Comparison of ENCODE assay signal across 1 cellular context in the genomic region with DNA sequence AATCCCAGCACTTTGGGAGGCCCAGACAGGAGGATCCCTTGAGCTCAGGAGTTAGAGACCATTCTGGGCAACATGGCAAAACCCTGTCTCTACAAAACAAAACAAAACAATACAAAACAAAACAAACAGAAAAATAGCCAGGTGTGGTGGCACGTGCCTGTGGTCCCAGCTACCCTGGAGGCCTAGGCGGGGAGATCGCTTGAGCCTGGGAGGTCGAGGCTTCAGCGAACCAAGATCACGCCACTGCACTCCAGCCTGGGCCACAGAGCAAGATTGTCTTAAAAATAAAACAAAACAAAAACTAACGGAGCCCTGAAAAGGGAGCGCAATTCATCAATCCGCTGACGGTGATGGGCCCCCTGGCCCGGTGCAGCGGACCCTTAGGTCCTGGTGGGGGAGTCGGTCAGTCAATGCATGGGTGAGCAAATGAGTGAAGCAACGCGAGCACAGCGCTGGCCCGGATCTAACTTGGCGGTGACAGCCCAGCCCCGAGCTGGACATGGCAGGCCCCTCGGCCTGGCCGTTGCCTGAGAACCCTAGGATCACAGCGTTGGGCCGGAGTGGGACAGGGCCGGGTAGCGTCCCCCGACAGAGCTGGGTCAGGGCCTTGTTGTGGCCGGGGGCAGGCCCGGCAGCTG.
TF ChIP-seq lines count a peak whose summit lies in the region.

No MANE protein-coding gene starts in this region.

TF ChIP-seq in K562, 482 proteins besides CTCF, POLR2A, EP300 and RAD21 (continued from another document and continues in another):
- TF ChIP-seq, protein P1, sequence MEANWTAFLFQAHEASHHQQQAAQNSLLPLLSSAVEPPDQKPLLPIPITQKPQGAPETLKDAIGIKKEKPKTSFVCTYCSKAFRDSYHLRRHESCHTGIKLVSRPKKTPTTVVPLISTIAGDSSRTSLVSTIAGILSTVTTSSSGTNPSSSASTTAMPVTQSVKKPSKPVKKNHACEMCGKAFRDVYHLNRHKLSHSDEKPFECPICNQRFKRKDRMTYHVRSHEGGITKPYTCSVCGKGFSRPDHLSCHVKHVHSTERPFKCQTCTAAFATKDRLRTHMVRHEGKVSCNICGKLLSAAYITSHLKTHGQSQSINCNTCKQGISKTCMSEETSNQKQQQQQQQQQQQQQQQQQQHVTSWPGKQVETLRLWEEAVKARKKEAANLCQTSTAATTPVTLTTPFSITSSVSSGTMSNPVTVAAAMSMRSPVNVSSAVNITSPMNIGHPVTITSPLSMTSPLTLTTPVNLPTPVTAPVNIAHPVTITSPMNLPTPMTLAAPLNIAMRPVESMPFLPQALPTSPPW (CRISPR knock-in tag; IDR thresholded peaks at IDR 0.05): no peak
- TF ChIP-seq, protein P2, sequence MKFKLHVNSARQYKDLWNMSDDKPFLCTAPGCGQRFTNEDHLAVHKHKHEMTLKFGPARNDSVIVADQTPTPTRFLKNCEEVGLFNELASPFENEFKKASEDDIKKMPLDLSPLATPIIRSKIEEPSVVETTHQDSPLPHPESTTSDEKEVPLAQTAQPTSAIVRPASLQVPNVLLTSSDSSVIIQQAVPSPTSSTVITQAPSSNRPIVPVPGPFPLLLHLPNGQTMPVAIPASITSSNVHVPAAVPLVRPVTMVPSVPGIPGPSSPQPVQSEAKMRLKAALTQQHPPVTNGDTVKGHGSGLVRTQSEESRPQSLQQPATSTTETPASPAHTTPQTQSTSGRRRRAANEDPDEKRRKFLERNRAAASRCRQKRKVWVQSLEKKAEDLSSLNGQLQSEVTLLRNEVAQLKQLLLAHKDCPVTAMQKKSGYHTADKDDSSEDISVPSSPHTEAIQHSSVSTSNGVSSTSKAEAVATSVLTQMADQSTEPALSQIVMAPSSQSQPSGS (CRISPR knock-in tag; IDR thresholded peaks at IDR 0.05): no peak
- TF ChIP-seq SRSF3 (IDR thresholded peaks at IDR 0.05; ENCODE audit: insufficient read depth, low read length) (no peak), KDM5B (IDR thresholded peaks at IDR 0.05; ENCODE audit: insufficient replicate concordance, low read depth, low read length) (peak; percentile 8), RBFOX2 (IDR thresholded peaks at IDR 0.05; ENCODE audit: low read depth, low read length) (no peak; the same call in 1 of the 2 replicates), NFXL1 (CRISPR knock-in tag; IDR thresholded peaks at IDR 0.05) (no peak), TRIM24 (IDR thresholded peaks at IDR 0.05) (no peak), NR2C2 (CRISPR knock-in tag; IDR thresholded peaks at IDR 0.05) (no peak), NR2C2 (tag; IDR thresholded peaks at IDR 0.05) (no peak), SMARCB1 (IDR thresholded peaks at IDR 0.05; ENCODE audit: insufficient read length, low read depth) (no peak), PHB2 (IDR thresholded peaks at IDR 0.05; ENCODE audit: low read depth) (no peak), SRSF7 (optimal IDR thresholded peaks at IDR 0.05; ENCODE audit: low read depth, low read length) (no peak), CBFB (CRISPR knock-in tag; IDR thresholded peaks at IDR 0.05) (0 out of 2 replicates have a peak, but pooled peaks have one; percentile 42), TBP (optimal IDR thresholded peaks at IDR 0.05; ENCODE audit: low read depth, low read length) (no peak), HMG20B (CRISPR knock-in tag; IDR thresholded peaks at IDR 0.05) (no peak), YBX1 (IDR thresholded peaks at IDR 0.05) (no peak), EP400 (IDR thresholded peaks at IDR 0.05) (no peak), NFE2L1 (tag; IDR thresholded peaks at IDR 0.05; ENCODE audit: borderline replicate concordance, low read depth) (no peak), ESRRA (IDR thresholded peaks at IDR 0.05; ENCODE audit: borderline replicate concordance, low read depth) (no peak), RBBP5 (IDR thresholded peaks at IDR 0.05; ENCODE audit: borderline replicate concordance, insufficient read depth, low read length, poor library complexity, severe bottlenecking) (peak; percentile 59), ZNF224 (CRISPR knock-in tag; IDR thresholded peaks at IDR 0.05) (no peak), TAF7 (tag; IDR thresholded peaks at IDR 0.05) (no peak)
- TF ChIP-seq, protein P3, sequence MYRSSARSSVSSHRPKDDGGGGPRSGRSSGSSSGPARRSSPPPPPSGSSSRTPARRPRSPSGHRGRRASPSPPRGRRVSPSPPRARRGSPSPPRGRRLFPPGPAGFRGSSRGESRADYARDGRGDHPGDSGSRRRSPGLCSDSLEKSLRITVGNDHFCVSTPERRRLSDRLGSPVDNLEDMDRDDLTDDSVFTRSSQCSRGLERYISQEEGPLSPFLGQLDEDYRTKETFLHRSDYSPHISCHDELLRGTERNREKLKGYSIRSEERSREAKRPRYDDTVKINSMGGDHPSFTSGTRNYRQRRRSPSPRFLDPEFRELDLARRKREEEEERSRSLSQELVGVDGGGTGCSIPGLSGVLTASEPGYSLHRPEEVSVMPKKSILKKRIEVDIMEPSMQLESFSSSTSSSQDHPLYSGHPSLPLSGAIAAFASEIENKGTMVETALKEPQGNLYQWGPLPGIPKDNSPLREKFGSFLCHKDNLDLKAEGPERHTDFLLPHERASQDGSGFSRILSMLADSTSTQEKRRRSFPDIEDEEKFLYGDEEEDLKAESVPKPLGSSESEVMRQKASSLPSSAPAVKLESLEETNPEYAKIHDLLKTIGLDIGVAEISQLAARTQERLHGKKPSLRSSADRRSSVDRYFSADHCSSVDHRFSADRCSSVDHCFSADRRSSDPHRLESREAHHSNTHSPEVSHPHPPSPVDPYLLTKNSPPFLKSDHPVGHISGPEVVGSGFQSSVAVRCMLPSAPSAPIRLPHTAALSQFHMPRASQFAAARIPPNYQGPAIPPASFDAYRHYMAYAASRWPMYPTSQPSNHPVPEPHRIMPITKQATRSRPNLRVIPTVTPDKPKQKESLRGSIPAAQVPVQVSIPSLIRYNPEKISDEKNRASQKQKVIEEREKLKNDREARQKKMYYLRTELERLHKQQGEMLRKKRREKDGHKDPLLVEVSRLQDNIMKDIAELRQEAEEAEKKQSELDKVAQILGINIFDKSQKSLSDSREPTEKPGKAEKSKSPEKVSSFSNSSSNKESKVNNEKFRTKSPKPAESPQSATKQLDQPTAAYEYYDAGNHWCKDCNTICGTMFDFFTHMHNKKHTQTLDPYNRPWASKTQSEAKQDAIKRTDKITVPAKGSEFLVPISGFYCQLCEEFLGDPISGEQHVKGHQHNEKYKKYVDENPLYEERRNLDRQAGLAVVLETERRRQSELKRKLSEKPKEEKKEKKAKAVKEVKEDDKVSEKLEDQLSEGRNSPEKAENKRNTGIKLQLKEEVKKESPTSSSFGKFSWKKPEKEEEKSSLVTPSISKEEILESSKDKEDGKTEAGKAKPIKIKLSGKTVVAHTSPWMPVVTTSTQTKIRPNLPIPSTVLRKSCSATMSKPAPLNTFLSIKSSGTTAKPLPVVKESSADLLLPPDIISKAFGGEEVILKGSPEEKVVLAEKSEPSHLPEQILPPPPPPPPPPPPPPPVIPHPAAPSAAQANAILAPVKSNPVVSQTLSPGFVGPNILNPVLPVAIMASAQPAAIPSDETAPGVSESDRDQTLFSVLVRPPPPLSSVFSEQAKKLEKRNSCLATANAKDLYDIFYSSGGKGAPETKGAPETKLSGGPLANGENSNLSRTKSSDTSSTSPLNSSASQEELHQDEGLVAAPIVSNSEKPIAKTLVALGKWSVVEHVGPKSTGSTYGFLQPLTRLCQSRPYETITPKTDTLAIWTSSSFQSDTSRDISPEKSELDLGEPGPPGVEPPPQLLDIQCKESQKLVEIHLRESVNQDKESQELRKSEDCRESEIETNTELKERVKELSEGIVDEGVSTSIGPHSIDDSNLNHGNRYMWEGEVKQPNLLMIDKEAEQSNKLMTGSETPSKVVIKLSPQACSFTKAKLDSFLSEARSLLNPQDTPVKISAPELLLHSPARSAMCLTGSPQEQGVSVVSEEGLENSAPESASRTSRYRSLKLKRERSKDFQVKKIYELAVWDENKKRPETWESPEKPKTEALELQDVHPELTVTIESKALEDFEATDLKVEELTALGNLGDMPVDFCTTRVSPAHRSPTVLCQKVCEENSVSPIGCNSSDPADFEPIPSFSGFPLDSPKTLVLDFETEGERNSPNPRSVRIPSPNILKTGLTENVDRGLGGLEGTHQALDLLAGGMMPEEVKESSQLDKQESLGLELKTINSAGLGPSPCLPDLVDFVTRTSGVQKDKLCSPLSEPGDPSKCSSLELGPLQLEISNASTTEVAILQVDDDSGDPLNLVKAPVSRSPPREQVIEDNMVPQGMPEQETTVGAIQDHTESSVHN (IDR thresholded peaks at IDR 0.05; ENCODE audit: borderline replicate concordance in 1 of 2, low read depth in 1 of 2): no peak
- TF ChIP-seq, protein P4, sequence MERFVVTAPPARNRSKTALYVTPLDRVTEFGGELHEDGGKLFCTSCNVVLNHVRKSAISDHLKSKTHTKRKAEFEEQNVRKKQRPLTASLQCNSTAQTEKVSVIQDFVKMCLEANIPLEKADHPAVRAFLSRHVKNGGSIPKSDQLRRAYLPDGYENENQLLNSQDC (CRISPR knock-in tag; IDR thresholded peaks at IDR 0.05): no peak
- TF ChIP-seq, protein P5, sequence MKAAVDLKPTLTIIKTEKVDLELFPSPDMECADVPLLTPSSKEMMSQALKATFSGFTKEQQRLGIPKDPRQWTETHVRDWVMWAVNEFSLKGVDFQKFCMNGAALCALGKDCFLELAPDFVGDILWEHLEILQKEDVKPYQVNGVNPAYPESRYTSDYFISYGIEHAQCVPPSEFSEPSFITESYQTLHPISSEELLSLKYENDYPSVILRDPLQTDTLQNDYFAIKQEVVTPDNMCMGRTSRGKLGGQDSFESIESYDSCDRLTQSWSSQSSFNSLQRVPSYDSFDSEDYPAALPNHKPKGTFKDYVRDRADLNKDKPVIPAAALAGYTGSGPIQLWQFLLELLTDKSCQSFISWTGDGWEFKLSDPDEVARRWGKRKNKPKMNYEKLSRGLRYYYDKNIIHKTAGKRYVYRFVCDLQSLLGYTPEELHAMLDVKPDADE (conservative IDR thresholded peaks at IDR 0.05; ENCODE audit: control insufficient read depth, low read depth, low read length): no peak
- TF ChIP-seq, protein P6, sequence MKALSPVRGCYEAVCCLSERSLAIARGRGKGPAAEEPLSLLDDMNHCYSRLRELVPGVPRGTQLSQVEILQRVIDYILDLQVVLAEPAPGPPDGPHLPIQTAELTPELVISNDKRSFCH (CRISPR knock-in tag; IDR thresholded peaks at IDR 0.05): no peak
- TF ChIP-seq, protein P6 (tag; IDR thresholded peaks at IDR 0.05): peak; percentile 58; the same call in 1 of the 2 replicates
- TF ChIP-seq, protein P7, sequence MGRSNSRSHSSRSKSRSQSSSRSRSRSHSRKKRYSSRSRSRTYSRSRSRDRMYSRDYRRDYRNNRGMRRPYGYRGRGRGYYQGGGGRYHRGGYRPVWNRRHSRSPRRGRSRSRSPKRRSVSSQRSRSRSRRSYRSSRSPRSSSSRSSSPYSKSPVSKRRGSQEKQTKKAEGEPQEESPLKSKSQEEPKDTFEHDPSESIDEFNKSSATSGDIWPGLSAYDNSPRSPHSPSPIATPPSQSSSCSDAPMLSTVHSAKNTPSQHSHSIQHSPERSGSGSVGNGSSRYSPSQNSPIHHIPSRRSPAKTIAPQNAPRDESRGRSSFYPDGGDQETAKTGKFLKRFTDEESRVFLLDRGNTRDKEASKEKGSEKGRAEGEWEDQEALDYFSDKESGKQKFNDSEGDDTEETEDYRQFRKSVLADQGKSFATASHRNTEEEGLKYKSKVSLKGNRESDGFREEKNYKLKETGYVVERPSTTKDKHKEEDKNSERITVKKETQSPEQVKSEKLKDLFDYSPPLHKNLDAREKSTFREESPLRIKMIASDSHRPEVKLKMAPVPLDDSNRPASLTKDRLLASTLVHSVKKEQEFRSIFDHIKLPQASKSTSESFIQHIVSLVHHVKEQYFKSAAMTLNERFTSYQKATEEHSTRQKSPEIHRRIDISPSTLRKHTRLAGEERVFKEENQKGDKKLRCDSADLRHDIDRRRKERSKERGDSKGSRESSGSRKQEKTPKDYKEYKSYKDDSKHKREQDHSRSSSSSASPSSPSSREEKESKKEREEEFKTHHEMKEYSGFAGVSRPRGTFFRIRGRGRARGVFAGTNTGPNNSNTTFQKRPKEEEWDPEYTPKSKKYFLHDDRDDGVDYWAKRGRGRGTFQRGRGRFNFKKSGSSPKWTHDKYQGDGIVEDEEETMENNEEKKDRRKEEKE (IDR thresholded peaks at IDR 0.05; ENCODE audit: borderline replicate concordance in 1 of 2, control insufficient read depth in 1 of 2, low read depth in 2 of 2, low read length in 1 of 2): no peak
- TF ChIP-seq, protein P8, sequence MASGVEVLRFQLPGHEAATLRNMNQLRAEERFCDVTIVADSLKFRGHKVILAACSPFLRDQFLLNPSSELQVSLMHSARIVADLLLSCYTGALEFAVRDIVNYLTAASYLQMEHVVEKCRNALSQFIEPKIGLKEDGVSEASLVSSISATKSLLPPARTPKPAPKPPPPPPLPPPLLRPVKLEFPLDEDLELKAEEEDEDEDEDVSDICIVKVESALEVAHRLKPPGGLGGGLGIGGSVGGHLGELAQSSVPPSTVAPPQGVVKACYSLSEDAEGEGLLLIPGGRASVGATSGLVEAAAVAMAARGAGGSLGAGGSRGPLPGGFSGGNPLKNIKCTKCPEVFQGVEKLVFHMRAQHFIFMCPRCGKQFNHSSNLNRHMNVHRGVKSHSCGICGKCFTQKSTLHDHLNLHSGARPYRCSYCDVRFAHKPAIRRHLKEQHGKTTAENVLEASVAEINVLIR (CRISPR knock-in tag; IDR thresholded peaks at IDR 0.05): no peak
- TF ChIP-seq, protein P9, sequence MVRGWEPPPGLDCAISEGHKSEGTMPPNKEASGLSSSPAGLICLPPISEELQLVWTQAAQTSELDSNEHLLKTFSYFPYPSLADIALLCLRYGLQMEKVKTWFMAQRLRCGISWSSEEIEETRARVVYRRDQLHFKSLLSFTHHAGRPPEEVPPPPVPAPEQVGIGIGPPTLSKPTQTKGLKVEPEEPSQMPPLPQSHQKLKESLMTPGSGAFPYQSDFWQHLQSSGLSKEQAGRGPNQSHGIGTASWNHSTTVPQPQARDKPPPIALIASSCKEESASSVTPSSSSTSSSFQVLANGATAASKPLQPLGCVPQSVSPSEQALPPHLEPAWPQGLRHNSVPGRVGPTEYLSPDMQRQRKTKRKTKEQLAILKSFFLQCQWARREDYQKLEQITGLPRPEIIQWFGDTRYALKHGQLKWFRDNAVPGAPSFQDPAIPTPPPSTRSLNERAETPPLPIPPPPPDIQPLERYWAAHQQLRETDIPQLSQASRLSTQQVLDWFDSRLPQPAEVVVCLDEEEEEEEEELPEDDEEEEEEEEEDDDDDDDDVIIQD (CRISPR knock-in tag; IDR thresholded peaks at IDR 0.05): no peak
- TF ChIP-seq, protein P10, sequence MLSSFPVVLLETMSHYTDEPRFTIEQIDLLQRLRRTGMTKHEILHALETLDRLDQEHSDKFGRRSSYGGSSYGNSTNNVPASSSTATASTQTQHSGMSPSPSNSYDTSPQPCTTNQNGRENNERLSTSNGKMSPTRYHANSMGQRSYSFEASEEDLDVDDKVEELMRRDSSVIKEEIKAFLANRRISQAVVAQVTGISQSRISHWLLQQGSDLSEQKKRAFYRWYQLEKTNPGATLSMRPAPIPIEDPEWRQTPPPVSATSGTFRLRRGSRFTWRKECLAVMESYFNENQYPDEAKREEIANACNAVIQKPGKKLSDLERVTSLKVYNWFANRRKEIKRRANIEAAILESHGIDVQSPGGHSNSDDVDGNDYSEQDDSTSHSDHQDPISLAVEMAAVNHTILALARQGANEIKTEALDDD (IDR thresholded peaks at IDR 0.05): no peak
